14 cellular contexts compared by ENCODE assay signal in the genomic region with DNA sequence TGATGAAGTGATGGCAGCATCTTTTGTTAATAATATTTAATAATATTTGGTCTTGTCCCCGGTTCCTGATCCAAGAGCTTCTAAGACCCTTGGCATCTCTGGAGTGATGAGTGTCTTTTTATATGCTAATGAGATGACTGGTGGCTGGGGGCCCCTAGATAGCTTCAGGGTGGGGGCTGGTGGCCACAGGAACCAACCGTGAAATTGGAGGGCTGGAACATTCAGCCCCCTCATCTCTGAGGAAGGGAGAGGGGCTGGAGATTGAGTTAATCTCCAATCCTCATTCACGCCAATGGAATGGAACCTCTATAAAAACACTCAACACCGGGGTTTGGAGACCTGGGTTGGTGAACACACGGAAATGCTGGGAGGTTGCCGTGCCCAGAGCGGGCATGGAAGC.
"Had no signal": no experiment of that assay in that cellular context is flagged by ENCODE, and none has a peak within 500 bp of the region (broad histone marks: within the 10 kb centered on the region; RNA-seq: fewer than 3 reads in every experiment).

No MANE protein-coding gene starts in this region.

- H3K4me1 Mint-ChIP-seq: activated CD8-positive, alpha-beta memory T cell treated with anti-CD3 and anti-CD28 coated beads, Interleukin-2, amount 10 ng/mL, durations not matched to agents 7 days and 5 days; activated naive CD4-positive, alpha-beta T cell treated with anti-CD3 and anti-CD28 coated beads, Interleukin-2, amount 50 U/mL, for 24 hours had no signal

- H3K27ac Mint-ChIP-seq: activated CD8-positive, alpha-beta memory T cell treated with anti-CD3 and anti-CD28 coated beads, Interleukin-2, amount 10 ng/mL, durations not matched to agents 7 days and 5 days; activated naive CD4-positive, alpha-beta T cell treated with anti-CD3 and anti-CD28 coated beads, Interleukin-2, amount 50 U/mL, for 24 hours; activated T-cell treated with anti-CD3 and anti-CD28 coated beads, Interleukin-2, amount 50 U/mL, for 24 hours; activated T-helper 1 cell treated with anti-CD3 and anti-CD28 coated beads, Interleukin-12 subunit alpha, Interleukin-12 subunit beta, Interleukin-2, Interleukin-4 antibody, amounts not matched to agents 30 ng/mL and 10 ng/mL and 1 ng/mL, durations not matched to agents 14 hours and 24 hours and 36 hours; T-helper 1 cell treated with Interleukin-12 subunit alpha and Interleukin-12 subunit beta and Interleukin-4 antibody, amounts not matched to agents 30 μg/mL and 1 μg/mL, for 36 hours had no signal

- H3K36me3 Mint-ChIP-seq: activated CD8-positive, alpha-beta memory T cell treated with anti-CD3 and anti-CD28 coated beads, Interleukin-2, amount 10 ng/mL, durations not matched to agents 7 days and 5 days; activated naive CD4-positive, alpha-beta T cell treated with anti-CD3 and anti-CD28 coated beads, Interleukin-2, amount 50 U/mL, for 24 hours had no signal

- DNase-seq: activated CD4-positive, alpha-beta T cell treated with anti-CD3 and anti-CD28 coated beads for 4 hours; activated CD4-positive, alpha-beta T cell treated with anti-CD3 and anti-CD28 coated beads, Interleukin-2, amount 50 U/mL, for 48 hours; activated CD8-positive, alpha-beta memory T cell treated with anti-CD3 and anti-CD28 coated beads, Interleukin-2, amount 10 ng/mL, durations not matched to agents 7 days and 5 days; activated effector memory CD4-positive, alpha-beta T cell treated with Interleukin-2 at 50 U/mL for 16 hours; activated naive CD4-positive, alpha-beta T cell; activated T-cell treated with anti-CD3 and anti-CD28 coated beads, Interleukin-2, amount 50 U/mL, for 24 hours; aorta; caudate nucleus; MV-4-11; Peyer's patch; Right ventricle myocardium superior had no signal

- H3K9me3 Mint-ChIP-seq: activated naive CD4-positive, alpha-beta T cell treated with anti-CD3 and anti-CD28 coated beads, Interleukin-2, amount 50 U/mL, for 24 hours; activated T-cell treated with anti-CD3 and anti-CD28 coated beads, Interleukin-2, amount 50 U/mL, for 24 hours; activated T-helper 1 cell treated with anti-CD3 and anti-CD28 coated beads, Interleukin-12 subunit alpha, Interleukin-12 subunit beta, Interleukin-2, Interleukin-4 antibody, amounts not matched to agents 30 ng/mL and 10 ng/mL and 1 ng/mL, durations not matched to agents 14 hours and 24 hours and 36 hours; T-helper 1 cell treated with Interleukin-12 subunit alpha and Interleukin-12 subunit beta and Interleukin-4 antibody, amounts not matched to agents 30 μg/mL and 1 μg/mL, for 36 hours had no signal

- H3K4me3 Mint-ChIP-seq: activated CD8-positive, alpha-beta memory T cell treated with anti-CD3 and anti-CD28 coated beads, Interleukin-2, amount 10 ng/mL, durations not matched to agents 7 days and 5 days; activated naive CD4-positive, alpha-beta T cell treated with anti-CD3 and anti-CD28 coated beads, Interleukin-2, amount 50 U/mL, for 24 hours; activated T-cell treated with anti-CD3 and anti-CD28 coated beads, Interleukin-2, amount 50 U/mL, for 24 hours; activated T-helper 1 cell treated with anti-CD3 and anti-CD28 coated beads, Interleukin-12 subunit alpha, Interleukin-12 subunit beta, Interleukin-2, Interleukin-4 antibody, amounts not matched to agents 30 ng/mL and 10 ng/mL and 1 ng/mL, durations not matched to agents 14 hours and 24 hours and 36 hours; T-helper 1 cell treated with Interleukin-12 subunit alpha and Interleukin-12 subunit beta and Interleukin-4 antibody, amounts not matched to agents 30 μg/mL and 1 μg/mL, for 36 hours had no signal
